ENCODE assay signal across 1 cellular context in the genomic region with DNA sequence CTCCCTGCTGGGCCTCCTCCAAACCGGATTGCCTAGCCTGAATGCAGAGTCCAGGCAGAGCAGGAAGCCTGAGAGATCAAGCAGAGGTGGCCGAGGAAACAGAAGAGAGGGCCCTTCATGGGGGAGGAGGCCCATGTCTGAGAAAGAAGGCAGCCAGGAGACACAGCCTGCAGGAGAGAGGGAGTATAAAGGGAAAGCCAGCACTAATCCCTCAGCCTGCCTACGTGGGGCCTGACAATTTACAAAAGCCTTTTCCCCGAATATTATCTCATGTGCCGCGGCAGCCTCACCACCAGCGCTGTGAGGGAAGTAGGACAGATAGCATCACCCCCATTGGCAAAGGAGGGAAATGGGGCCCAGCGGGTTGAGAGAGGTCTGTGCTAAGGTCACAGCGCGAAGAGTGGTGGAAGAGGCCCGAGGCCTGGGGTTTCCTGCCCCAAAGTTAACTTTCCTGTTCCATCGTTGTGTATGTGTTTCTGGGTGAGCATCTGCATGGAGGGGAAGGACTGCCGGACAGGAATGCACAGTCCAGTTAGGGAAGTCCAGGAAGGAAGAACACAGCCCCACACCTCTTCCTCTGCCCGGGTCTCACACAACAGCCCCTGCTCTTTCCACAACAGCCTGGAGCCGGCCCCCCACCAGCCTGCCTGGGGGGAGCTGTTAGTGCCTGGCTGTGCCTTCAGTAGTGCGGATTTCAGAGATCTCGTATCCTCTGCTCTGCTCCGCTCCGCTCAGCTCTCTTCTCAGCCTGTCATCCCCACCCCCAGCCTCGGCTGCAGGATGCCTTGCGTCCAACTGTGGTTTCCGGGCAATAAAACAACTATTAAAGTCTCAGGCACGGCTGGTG.
TF ChIP-seq lines count a peak whose summit lies in the region.

No MANE protein-coding gene starts in this region.

TF ChIP-seq in WTC11, 78 proteins besides CTCF, POLR2A, EP300 and RAD21 (continued from another document):
- TF ChIP-seq, protein P1, sequence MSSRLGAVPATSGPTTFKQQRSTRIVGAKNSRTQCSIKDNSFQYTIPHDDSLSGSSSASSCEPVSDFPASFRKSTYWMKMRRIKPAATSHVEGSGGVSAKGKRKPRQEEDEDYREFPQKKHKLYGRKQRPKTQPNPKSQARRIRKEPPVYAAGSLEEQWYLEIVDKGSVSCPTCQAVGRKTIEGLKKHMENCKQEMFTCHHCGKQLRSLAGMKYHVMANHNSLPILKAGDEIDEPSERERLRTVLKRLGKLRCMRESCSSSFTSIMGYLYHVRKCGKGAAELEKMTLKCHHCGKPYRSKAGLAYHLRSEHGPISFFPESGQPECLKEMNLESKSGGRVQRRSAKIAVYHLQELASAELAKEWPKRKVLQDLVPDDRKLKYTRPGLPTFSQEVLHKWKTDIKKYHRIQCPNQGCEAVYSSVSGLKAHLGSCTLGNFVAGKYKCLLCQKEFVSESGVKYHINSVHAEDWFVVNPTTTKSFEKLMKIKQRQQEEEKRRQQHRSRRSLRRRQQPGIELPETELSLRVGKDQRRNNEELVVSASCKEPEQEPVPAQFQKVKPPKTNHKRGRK (CRISPR knock-in tag; IDR thresholded peaks at IDR 0.05; ENCODE audit: borderline replicate concordance): no peak
- TF ChIP-seq, protein P2, sequence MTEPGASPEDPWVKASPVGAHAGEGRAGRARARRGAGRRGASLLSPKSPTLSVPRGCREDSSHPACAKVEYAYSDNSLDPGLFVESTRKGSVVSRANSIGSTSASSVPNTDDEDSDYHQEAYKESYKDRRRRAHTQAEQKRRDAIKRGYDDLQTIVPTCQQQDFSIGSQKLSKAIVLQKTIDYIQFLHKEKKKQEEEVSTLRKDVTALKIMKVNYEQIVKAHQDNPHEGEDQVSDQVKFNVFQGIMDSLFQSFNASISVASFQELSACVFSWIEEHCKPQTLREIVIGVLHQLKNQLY (CRISPR knock-in tag; IDR thresholded peaks at IDR 0.05): no peak
- no peak for TF ChIP-seq NFATC4 (CRISPR knock-in tag; IDR thresholded peaks at IDR 0.05)
- TF ChIP-seq, protein P3, sequence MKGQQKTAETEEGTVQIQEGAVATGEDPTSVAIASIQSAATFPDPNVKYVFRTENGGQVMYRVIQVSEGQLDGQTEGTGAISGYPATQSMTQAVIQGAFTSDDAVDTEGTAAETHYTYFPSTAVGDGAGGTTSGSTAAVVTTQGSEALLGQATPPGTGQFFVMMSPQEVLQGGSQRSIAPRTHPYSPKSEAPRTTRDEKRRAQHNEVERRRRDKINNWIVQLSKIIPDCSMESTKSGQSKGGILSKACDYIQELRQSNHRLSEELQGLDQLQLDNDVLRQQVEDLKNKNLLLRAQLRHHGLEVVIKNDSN (CRISPR knock-in tag; IDR thresholded peaks at IDR 0.05): no peak
- no peak for TF ChIP-seq CREB1 (CRISPR knock-in tag; IDR thresholded peaks at IDR 0.05)
- TF ChIP-seq NR3C1 (CRISPR knock-in tag; conservative IDR thresholded peaks at IDR 0.05; ENCODE audit: low read depth): no peak
TF ChIP-seq in WTC11: peak in this region for 0.
